ENCODE assay signal across 23 cellular contexts in genomic region chr5:6552612-6553011, GRCh38.
DNase-seq lines count a peak whose midpoint lies in the region; ATAC-seq and TF ChIP-seq lines count a peak whose summit lies in the region.
"Had no signal": no experiment of that assay in that cellular context is flagged by ENCODE, and none has a peak within 500 bp of the region (broad histone marks: within the 10 kb centered on the region; RNA-seq: fewer than 3 reads in every experiment).

No MANE protein-coding gene starts in this region.

- H4K20me1 ChIP-seq in GM23338 (replicated peaks; ENCODE audit: insufficient read depth): no peaks in the 10 kb centered on the region
- H4K20me1 ChIP-seq: BLaER1 treated with 17β-estradiol and CSF1 and Interleukin-3, amounts not matched to agents 10 nM and 100 nM had no signal

- H3K4me1 ChIP-seq in right atrium auricular region (no peaks in the 10 kb centered on the region), heart right ventricle (no peaks in the 10 kb centered on the region), psoas muscle (peaks cover 18% of the 10 kb centered on the region), GM23338 (ENCODE audit: insufficient read depth) (no peaks in the 10 kb centered on the region)
- H3K4me1 ChIP-seq: A549; BLaER1 treated with 17β-estradiol and CSF1 and Interleukin-3, amounts not matched to agents 10 nM and 100 nM had no signal

- H3F3A ChIP-seq in GM23338 (replicated peaks; ENCODE audit: low read depth): no peaks in the 10 kb centered on the region

- H3K27ac ChIP-seq in right atrium auricular region (no peak overlapping the region), heart right ventricle (no peak overlapping the region), psoas muscle (peak overlapping the region; percentile 86), GM23338 (ENCODE audit: low read depth) (no peak overlapping the region)
- H3K27ac ChIP-seq: 22Rv1; A549; BLaER1 treated with 17β-estradiol and CSF1 and Interleukin-3, amounts not matched to agents 10 nM and 100 nM; C4-2B had no signal

- 85 to 90% methylated on average over 7 of the region's 7 CpGs for WGBS in heart right ventricle, 2 donors
- WGBS in psoas muscle, 3 donors: 85 to 88% (median 88%) methylated on average over 7 of the region's 7 CpGs

- no peak overlapping the region for H3K4me3 ChIP-seq in right atrium auricular region
- no peak overlapping the region for H3K4me3 ChIP-seq in heart right ventricle
- no peak overlapping the region for H3K4me3 ChIP-seq in psoas muscle
- no peak overlapping the region for H3K4me3 ChIP-seq in GM23338
- H3K4me3 ChIP-seq: A549; BLaER1 treated with 17β-estradiol and CSF1 and Interleukin-3, amounts not matched to agents 10 nM and 100 nM; GM12878 had no signal

- no peak overlapping the region for H3K27ac Mint-ChIP-seq in GM23338
- H3K27ac Mint-ChIP-seq: B cell; CD4-positive, alpha-beta T cell; CD8-positive, alpha-beta memory T cell had no signal

- H3K9me3 ChIP-seq in right atrium auricular region: no peaks in the 10 kb centered on the region
- no peaks in the 10 kb centered on the region for H3K9me3 ChIP-seq in heart right ventricle
- H3K9me3 ChIP-seq in psoas muscle: no peaks in the 10 kb centered on the region
- H3K9me3 ChIP-seq: A549 had no signal

- peaks cover 13% of the 10 kb centered on the region for H3K27me3 Mint-ChIP-seq in GM23338 (ENCODE audit: insufficient read depth, low read depth, poor library complexity)
- H3K27me3 Mint-ChIP-seq: B cell had no signal

- intact Hi-C loops in heart right ventricle (cut with DNase I): no loop called here
- intact Hi-C loops in psoas muscle (cut with DNase I): loop anchor here in 1 of 2 donors (2.0 kb wide), 1 partner anchor 22 kb away; no protein-coding TSS in a partner anchor

- no peak for ATAC-seq in heart right ventricle
- no peak for ATAC-seq in psoas muscle
- no peak for ATAC-seq in esophagus mucosa
- ATAC-seq in GM23338: no peak
- ATAC-seq: A549, GM12878 had no signal

- no peak for TF ChIP-seq CTCF in right atrium auricular region (IDR thresholded peaks at IDR 0.05)
- TF ChIP-seq CTCF in heart right ventricle (IDR thresholded peaks at IDR 0.05): no peak
- TF ChIP-seq CTCF in psoas muscle (IDR thresholded peaks at IDR 0.05): no peak
- no peak for TF ChIP-seq CTCF in GM23338 (conservative IDR thresholded peaks at IDR 0.05; ENCODE audit: low read depth in 2 of 2)

- no peak overlapping the region for H3K4me3 Mint-ChIP-seq in GM23338
- H3K4me3 Mint-ChIP-seq: B cell; CD4-positive, alpha-beta T cell; CD8-positive, alpha-beta memory T cell had no signal

- H3K4me1 Mint-ChIP-seq in GM23338: no peaks in the 10 kb centered on the region
- H3K4me1 Mint-ChIP-seq: B cell; CD8-positive, alpha-beta memory T cell had no signal

- peaks cover 3% of the 10 kb centered on the region; the same call in 1 of the 3 replicates for H3K36me3 Mint-ChIP-seq in GM23338 (ENCODE audit: low read depth)
- H3K36me3 Mint-ChIP-seq: CD8-positive, alpha-beta memory T cell had no signal

- H3K36me3 ChIP-seq in right atrium auricular region (no peaks in the 10 kb centered on the region), heart right ventricle (no peaks in the 10 kb centered on the region), psoas muscle (ENCODE audit: insufficient read depth in 1 of 2, low read depth in 1 of 2) (no peaks in the 10 kb centered on the region), GM23338 (ENCODE audit: insufficient read depth) (no peaks in the 10 kb centered on the region)
- H3K36me3 ChIP-seq: BLaER1 treated with 17β-estradiol and CSF1 and Interleukin-3, amounts not matched to agents 10 nM and 100 nM had no signal

- DNase-seq in right atrium auricular region (ENCODE audit: low spot score) (peak; percentile 44), heart right ventricle (no peak), islet precursor cell (peak; percentile 28), psoas muscle (no peak), GM23338 (ENCODE audit: low spot score) (no peak)
- DNase-seq: AML-193; CD4-positive, alpha-beta T cell; CD8-positive, alpha-beta memory T cell; COR-L47; DMS 273 treated with DMSO at 0.1 percent for 48 hours; DMS153; DMS53; DMS79; DND-41; EL; GDM1 had no signal

- H3K27me3 ChIP-seq in right atrium auricular region: no peaks in the 10 kb centered on the region
- peaks cover 0 to 4% (median 0%) of the 10 kb centered on the region in 7 donors for H3K27me3 ChIP-seq in heart right ventricle
- no peaks in the 10 kb centered on the region for H3K27me3 ChIP-seq in psoas muscle (ENCODE audit: insufficient read depth in 3 of 3, low read length in 2 of 3)
- H3K27me3 ChIP-seq in GM23338 (ENCODE audit: insufficient read depth): no peaks in the 10 kb centered on the region
- H3K27me3 ChIP-seq: BLaER1 treated with 17β-estradiol and CSF1 and Interleukin-3, amounts not matched to agents 10 nM and 100 nM had no signal

- H3K9me3 Mint-ChIP-seq in GM23338: peaks cover 8% of the 10 kb centered on the region
- H3K9me3 Mint-ChIP-seq: CD4-positive, alpha-beta T cell; CD8-positive, alpha-beta memory T cell had no signal

- H3K9me2 ChIP-seq in GM23338 (ENCODE audit: insufficient read depth): 0 out of 2 replicates have a peak, but pooled peaks cover 3% of the 10 kb centered on the region

- H3K4me2 ChIP-seq in GM23338: no peak overlapping the region
- H3K4me2 ChIP-seq: A549; BLaER1 treated with 17β-estradiol and CSF1 and Interleukin-3, amounts not matched to agents 10 nM and 100 nM had no signal

- H3K79me2 ChIP-seq in GM23338 (replicated peaks; ENCODE audit: insufficient read depth): no peaks in the 10 kb centered on the region

- no peak overlapping the region for H2AFZ ChIP-seq in GM23338

TF ChIP-seq in GM23338, 12 proteins besides CTCF, POLR2A, EP300 and RAD21 (continues in another document):
- TF ChIP-seq REST (IDR thresholded peaks at IDR 0.05; ENCODE audit: unreplicated experiment): no peak
- TF ChIP-seq ETS1 (IDR thresholded peaks at IDR 0.05): no peak
- no peak for TF ChIP-seq NANOG (IDR thresholded peaks at IDR 0.05; ENCODE audit: borderline replicate concordance)
- no peak for TF ChIP-seq CREB1 (CRISPR knock-in tag; IDR thresholded peaks at IDR 0.05; ENCODE audit: low read depth)
- no peak for TF ChIP-seq EZH2phosphoT487 (IDR thresholded peaks at IDR 0.05; ENCODE audit: unreplicated experiment)
- TF ChIP-seq POLR2AphosphoS5 (IDR thresholded peaks at IDR 0.05; ENCODE audit: low read depth): no peak
- TF ChIP-seq EZH2 (IDR thresholded peaks at IDR 0.05; ENCODE audit: low read depth, unreplicated experiment): no peak
- TF ChIP-seq STAT1 (IDR thresholded peaks at IDR 0.05; ENCODE audit: unreplicated experiment): no peak
- TF ChIP-seq ZNF331 (CRISPR knock-in tag; IDR thresholded peaks at IDR 0.05; ENCODE audit: low read depth): no peak

Comparison
In these comparisons a context has a peak if more than half of its experiments do, and no peak if none do; other contexts are left out.
1. DNase-seq: peak in right atrium auricular region (single experiment) and islet precursor cell (single experiment); none in heart right ventricle (0 of 2), psoas muscle (0 of 2) and GM23338 (single experiment).